ENCODE assay signal across 14 cellular contexts in genomic region chr2:176082885-176083731, GRCh38. TPM values are rescaled to one million over a fixed set of nuclear protein-coding genes. Genes with fewer than 3 reads are reported as not detected.
DNase-seq lines count a peak whose midpoint lies in the region; ATAC-seq and TF ChIP-seq lines count a peak whose summit lies in the region.
"Had no signal": no experiment of that assay in that cellular context is flagged by ENCODE, and none has a peak within 500 bp of the region (broad histone marks: within the 10 kb centered on the region; RNA-seq: fewer than 3 reads in every experiment).

No MANE protein-coding gene starts in this region.

- no peak for TF ChIP-seq EP300 in transverse colon (IDR thresholded peaks at IDR 0.05; ENCODE audit: low read depth)

- no peak for TF ChIP-seq CTCF in transverse colon (IDR thresholded peaks at IDR 0.05)

- H3K4me1 Mint-ChIP-seq in CD4-positive, CD25-positive, alpha-beta regulatory T cell = peaks cover 4 to 22% (median 16%) of the 10 kb centered on the region in 4 donors
- peaks cover 17% of the 10 kb centered on the region for H3K4me1 Mint-ChIP-seq in activated naive CD8-positive, alpha-beta T cell (ENCODE audit: low read depth)
- H3K4me1 Mint-ChIP-seq in natural killer cell treated with Interleukin-12 subunit alpha and Interleukin-12 subunit beta and Interleukin-15 and Interleukin-18, amount 100 ng/mL, for 72 hours (ENCODE audit: low read depth in 2 of 2) = peaks cover 5 to 11% of the 10 kb centered on the region in 2 donors

- peaks cover 57% of the 10 kb centered on the region for H3K27me3 ChIP-seq in CD4-positive, CD25-positive, alpha-beta regulatory T cell (ENCODE audit: control insufficient read depth, insufficient read depth, low read length)
- H3K27me3 ChIP-seq in Karpas-422 (ENCODE audit: low read length) (no peaks in the 10 kb centered on the region), transverse colon (peaks cover 99% of the 10 kb centered on the region)
- H3K27me3 ChIP-seq: testis had no signal

- TF ChIP-seq POLR2A in transverse colon (IDR thresholded peaks at IDR 0.05) = no peak

- H3K4me1 ChIP-seq in CD4-positive, CD25-positive, alpha-beta regulatory T cell (ENCODE audit: control insufficient read depth, insufficient read depth, low read length, poor library complexity, severe bottlenecking) = peaks cover 13% of the 10 kb centered on the region
- H3K4me1 ChIP-seq in Karpas-422 (ENCODE audit: low read length) (no peaks in the 10 kb centered on the region), transverse colon (peaks cover 8 to 53% (median 38%) of the 10 kb centered on the region in 4 donors)
- H3K4me1 ChIP-seq: ascending aorta, foreskin keratinocyte had no signal

- H3K4me3 ChIP-seq in CD4-positive, CD25-positive, alpha-beta regulatory T cell (ENCODE audit: low read depth, low read length) = no peak overlapping the region
- H3K4me3 ChIP-seq in Karpas-422 (ENCODE audit: low read length) (no peak overlapping the region), transverse colon (no peak overlapping the region)
- H3K4me3 ChIP-seq: ascending aorta, mucosa of descending colon had no signal

- H3K4me2 ChIP-seq in Karpas-422 (ENCODE audit: low read depth, low read length, poor library complexity, severe bottlenecking) = no peak overlapping the region

- no peaks in the 10 kb centered on the region for H4K20me1 ChIP-seq in Karpas-422 (ENCODE audit: insufficient read depth, low read depth, low read length)

- no peak for DNase-seq in CD4-positive, CD25-positive, alpha-beta regulatory T cell
- peak; percentile 49 for DNase-seq in Daoy (ENCODE audit: low read depth)
- no peak for DNase-seq in natural killer cell treated with Interleukin-12 subunit alpha and Interleukin-12 subunit beta and Interleukin-15 and Interleukin-18, amount 100 ng/mL, for 72 hours (ENCODE audit: low spot score)
- DNase-seq in GDM1 (lab: John Stamatoyannopoulos, UW) = no peak
- no peak for DNase-seq in Karpas-422
- no peak for DNase-seq in transverse colon
- DNase-seq: effector CD8-positive, alpha-beta T cell; foreskin keratinocyte; mucosa of descending colon; testis had no signal

- peaks cover 91% of the 10 kb centered on the region for H3K27me3 Mint-ChIP-seq in CD4-positive, CD25-positive, alpha-beta regulatory T cell
- H3K27me3 Mint-ChIP-seq in activated naive CD8-positive, alpha-beta T cell = peaks cover 49% of the 10 kb centered on the region
- H3K27me3 Mint-ChIP-seq in natural killer cell treated with Interleukin-12 subunit alpha and Interleukin-12 subunit beta and Interleukin-15 and Interleukin-18, amount 100 ng/mL, for 72 hours = peaks cover 47 to 76% of the 10 kb centered on the region in 2 donors

- peak overlapping the region; percentile 48 to 87 (median 66) for H3K4me3 Mint-ChIP-seq in CD4-positive, CD25-positive, alpha-beta regulatory T cell
- no peak overlapping the region for H3K4me3 Mint-ChIP-seq in activated naive CD8-positive, alpha-beta T cell
- H3K4me3 Mint-ChIP-seq in natural killer cell treated with Interleukin-12 subunit alpha and Interleukin-12 subunit beta and Interleukin-15 and Interleukin-18, amount 100 ng/mL, for 72 hours = peak overlapping the region; percentile 5

- peaks cover 0 to 45% (median 8%) of the 10 kb centered on the region in 7 donors for H3K9me3 Mint-ChIP-seq in CD4-positive, CD25-positive, alpha-beta regulatory T cell
- peaks cover 7% of the 10 kb centered on the region for H3K9me3 Mint-ChIP-seq in activated naive CD8-positive, alpha-beta T cell (ENCODE audit: low read depth)
- no peaks in the 10 kb centered on the region for H3K9me3 Mint-ChIP-seq in natural killer cell treated with Interleukin-12 subunit alpha and Interleukin-12 subunit beta and Interleukin-15 and Interleukin-18, amount 100 ng/mL, for 72 hours

- intact Hi-C loops in transverse colon (cut with DNase I; ENCODE audit: low total_unique reads) = loop anchor here (10.0 kb wide), 2 partner anchors 498 to 828 kb away; no protein-coding TSS in a partner anchor

- no peak for ATAC-seq in CD4-positive, CD25-positive, alpha-beta regulatory T cell (ENCODE audit: low read depth in 2 of 2)
- ATAC-seq in natural killer cell treated with Interleukin-12 subunit alpha and Interleukin-12 subunit beta and Interleukin-15 and Interleukin-18, amount 100 ng/mL, for 72 hours = peak in 1 of 2 donors; percentile 10
- no peak for ATAC-seq in HG02763 (IDR thresholded peaks at IDR 0.05; ENCODE audit: unreplicated experiment)
- ATAC-seq: foreskin keratinocyte had no signal

- 17% methylated on average over 66 of the region's 66 CpGs; no CpG with 5 or more reads in 1 of the 2 donors for WGBS in transverse colon (ENCODE audit: low coverage in 1 of 2), 2 donors

- no peaks in the 10 kb centered on the region for H3K36me3 ChIP-seq in CD4-positive, CD25-positive, alpha-beta regulatory T cell (ENCODE audit: control insufficient read depth, insufficient read depth, low read length)
- H3K36me3 ChIP-seq in Karpas-422 (ENCODE audit: insufficient read depth, low read length) (no peaks in the 10 kb centered on the region), transverse colon (no peaks in the 10 kb centered on the region)
- H3K36me3 ChIP-seq: ascending aorta had no signal

- no peaks in the 10 kb centered on the region for H3K79me2 ChIP-seq in Karpas-422 (ENCODE audit: low read length)

- no peak overlapping the region for H3K27ac ChIP-seq in CD4-positive, CD25-positive, alpha-beta regulatory T cell (ENCODE audit: insufficient read depth, low read length, poor library complexity, severe bottlenecking)
- no peak overlapping the region for H3K27ac ChIP-seq in Karpas-422 (ENCODE audit: low read length)
- no peak overlapping the region for H3K27ac ChIP-seq in transverse colon
- H3K27ac ChIP-seq: ascending aorta, foreskin keratinocyte, testis had no signal

- H3K9me3 ChIP-seq in CD4-positive, CD25-positive, alpha-beta regulatory T cell (ENCODE audit: control insufficient read depth in 2 of 2, low read length in 2 of 2) = peaks cover 15 to 82% of the 10 kb centered on the region in 2 experiments
- H3K9me3 ChIP-seq in Karpas-422 (ENCODE audit: low read length) = no peaks in the 10 kb centered on the region
- H3K9me3 ChIP-seq in transverse colon = no peaks in the 10 kb centered on the region
- H3K9me3 ChIP-seq: ascending aorta, mucosa of descending colon, testis had no signal

- H3K36me3 Mint-ChIP-seq in CD4-positive, CD25-positive, alpha-beta regulatory T cell = peaks cover 4% of the 10 kb centered on the region
- peaks cover 16% of the 10 kb centered on the region for H3K36me3 Mint-ChIP-seq in activated naive CD8-positive, alpha-beta T cell
- H3K36me3 Mint-ChIP-seq in natural killer cell treated with Interleukin-12 subunit alpha and Interleukin-12 subunit beta and Interleukin-15 and Interleukin-18, amount 100 ng/mL, for 72 hours = peaks cover 30% of the 10 kb centered on the region

- H3K27ac Mint-ChIP-seq in CD4-positive, CD25-positive, alpha-beta regulatory T cell = peak overlapping the region; percentile 20 to 81 (median 62)
- H3K27ac Mint-ChIP-seq in activated naive CD8-positive, alpha-beta T cell = peak overlapping the region; percentile 78
- peak overlapping the region; percentile 37 to 40 for H3K27ac Mint-ChIP-seq in natural killer cell treated with Interleukin-12 subunit alpha and Interleukin-12 subunit beta and Interleukin-15 and Interleukin-18, amount 100 ng/mL, for 72 hours

- H3K9ac ChIP-seq in Karpas-422 (ENCODE audit: low read length) = no peak overlapping the region

- no peak overlapping the region for H2AFZ ChIP-seq in Karpas-422 (ENCODE audit: low read length)

- in situ Hi-C loops in transverse colon (cut with MboI; ENCODE audit: low pct_ligation_motif_present in 1 of 4, low pct_unique_long_range_greater_than_20kb in 1 of 4, low sequenced_read_pairs in 3 of 4) = loop anchor here in 2 of 4 donors (25.0 kb wide), 2 partner anchors 396 to 721 kb away; no protein-coding TSS in a partner anchor

- H3K9me2 ChIP-seq in Karpas-422 (replicated peaks; ENCODE audit: insufficient read depth, low read length) = no peaks in the 10 kb centered on the region

RNA-seq across cellular contexts. Expression of gene EVX2, which starts 0.7 kb away (rescaled TPM):
- total RNA-seq in CD4-positive, CD25-positive, alpha-beta regulatory T cell = not detected
- polyA plus RNA-seq in CD4-positive, CD25-positive, alpha-beta regulatory T cell = not detected
- total RNA-seq in Daoy (2014; rRNA removed; shearing (Covaris generic)) = not detected in 2 replicates
- not detected for total RNA-seq in natural killer cell treated with Interleukin-12 subunit alpha and Interleukin-12 subunit beta and Interleukin-15 and Interleukin-18, amount 100 ng/mL, for 72 hours
- not detected in 2 replicates for total RNA-seq in Karpas-422 (2014; rRNA removed; shearing (Covaris generic); ENCODE audit: low replicate concordance)
- total RNA-seq in transverse colon = not detected
- total RNA-seq: ascending aorta; foreskin keratinocyte; T-helper 2 cell treated with Interferon-gamma antibody and Interleukin-4, amounts not matched to agents 100 ng/mL and 5 ng/mL, for 36 hours had no signal
- polyA plus RNA-seq: foreskin keratinocyte had no signal

RNA-seq across cellular contexts. Expression of gene HOXD13, which starts 9.4 kb away (rescaled TPM):
- not detected for total RNA-seq in CD4-positive, CD25-positive, alpha-beta regulatory T cell
- not detected for polyA plus RNA-seq in CD4-positive, CD25-positive, alpha-beta regulatory T cell
- 20.7 and 21.5 TPM in 2 replicates for total RNA-seq in Daoy (2014; rRNA removed; shearing (Covaris generic))
- total RNA-seq in natural killer cell treated with Interleukin-12 subunit alpha and Interleukin-12 subunit beta and Interleukin-15 and Interleukin-18, amount 100 ng/mL, for 72 hours = not detected
- total RNA-seq in Karpas-422 (2014; rRNA removed; shearing (Covaris generic); ENCODE audit: low replicate concordance) = not detected in 2 replicates
- under 1 TPM in 1 of 4 donors, not detected in 3; 0.32 TPM for total RNA-seq in transverse colon
- total RNA-seq: ascending aorta; foreskin keratinocyte; T-helper 2 cell treated with Interferon-gamma antibody and Interleukin-4, amounts not matched to agents 100 ng/mL and 5 ng/mL, for 36 hours had no signal
- polyA plus RNA-seq: foreskin keratinocyte had no signal

RNA-seq across cellular contexts. Expression of gene HOXD12, which starts 16.5 kb away (rescaled TPM):
- not detected for total RNA-seq in CD4-positive, CD25-positive, alpha-beta regulatory T cell
- polyA plus RNA-seq in CD4-positive, CD25-positive, alpha-beta regulatory T cell = not detected
- total RNA-seq in Daoy (2014; rRNA removed; shearing (Covaris generic)) = 0.46 TPM in 1 of 2 replicates, not detected in the other
- not detected for total RNA-seq in natural killer cell treated with Interleukin-12 subunit alpha and Interleukin-12 subunit beta and Interleukin-15 and Interleukin-18, amount 100 ng/mL, for 72 hours
- 1.0 and 1.9 TPM in 2 replicates for total RNA-seq in Karpas-422 (2014; rRNA removed; shearing (Covaris generic); ENCODE audit: low replicate concordance)
- not detected for total RNA-seq in transverse colon
- total RNA-seq: ascending aorta; foreskin keratinocyte; mucosa of descending colon; T-helper 2 cell treated with Interferon-gamma antibody and Interleukin-4, amounts not matched to agents 100 ng/mL and 5 ng/mL, for 36 hours; testis had no signal
- polyA plus RNA-seq: foreskin keratinocyte had no signal

RNA-seq across cellular contexts. Expression of gene HOXD11, which starts 24.0 kb away (rescaled TPM):
- not detected for total RNA-seq in CD4-positive, CD25-positive, alpha-beta regulatory T cell
- not detected for polyA plus RNA-seq in CD4-positive, CD25-positive, alpha-beta regulatory T cell
- total RNA-seq in Daoy (2014; rRNA removed; shearing (Covaris generic)) = 13.4 and 14.0 TPM in 2 replicates
- not detected for total RNA-seq in natural killer cell treated with Interleukin-12 subunit alpha and Interleukin-12 subunit beta and Interleukin-15 and Interleukin-18, amount 100 ng/mL, for 72 hours
- total RNA-seq in Karpas-422 (2014; rRNA removed; shearing (Covaris generic); ENCODE audit: low replicate concordance) = not detected in 2 replicates
- 10 to 100 TPM in 1 of 4 donors, 1 to 10 TPM in 2, under 1 TPM in 1; 0.41 to 13.5 (median 4.4) TPM for total RNA-seq in transverse colon
- total RNA-seq: ascending aorta; foreskin keratinocyte; T-helper 2 cell treated with Interferon-gamma antibody and Interleukin-4, amounts not matched to agents 100 ng/mL and 5 ng/mL, for 36 hours had no signal
- polyA plus RNA-seq: foreskin keratinocyte had no signal

RNA-seq across cellular contexts. Expression of gene HOXD10, which starts 33.5 kb away (rescaled TPM):
- not detected for total RNA-seq in CD4-positive, CD25-positive, alpha-beta regulatory T cell
- not detected for polyA plus RNA-seq in CD4-positive, CD25-positive, alpha-beta regulatory T cell
- 14.8 and 18.6 TPM in 2 replicates for total RNA-seq in Daoy (2014; rRNA removed; shearing (Covaris generic))
- not detected for total RNA-seq in natural killer cell treated with Interleukin-12 subunit alpha and Interleukin-12 subunit beta and Interleukin-15 and Interleukin-18, amount 100 ng/mL, for 72 hours
- not detected in 2 replicates for total RNA-seq in Karpas-422 (2014; rRNA removed; shearing (Covaris generic); ENCODE audit: low replicate concordance)
- 10 to 100 TPM in 2 of 4 donors, 1 to 10 TPM in 2; 1.1 to 25.1 (median 7.6) TPM for total RNA-seq in transverse colon
- total RNA-seq: ascending aorta; foreskin keratinocyte; T-helper 2 cell treated with Interferon-gamma antibody and Interleukin-4, amounts not matched to agents 100 ng/mL and 5 ng/mL, for 36 hours had no signal
- polyA plus RNA-seq: foreskin keratinocyte had no signal

Comparison
In these comparisons a context has a peak if more than half of its experiments do, and no peak if none do; other contexts are left out.
1. RNA of gene HOXD13, which starts 9.4 kb away (total RNA-seq): 20.7 to 21.5 TPM in Daoy; not detected in CD4-positive, CD25-positive, alpha-beta regulatory T cell (single experiment), not detected in natural killer cell treated with Interleukin-12 subunit alpha and Interleukin-12 subunit beta and Interleukin-15 and Interleukin-18, amount 100 ng/mL, for 72 hours, not detected in Karpas-422 and 0.32 TPM in transverse colon; every median in the first group is over 10 times any median in the second.
2. Peak in every context shown above with its lines, with median percentiles within 50 percentile points of each other: H3K27ac Mint-ChIP-seq.